Comparison of ENCODE assay signal across 27 cellular contexts in the genomic region with DNA sequence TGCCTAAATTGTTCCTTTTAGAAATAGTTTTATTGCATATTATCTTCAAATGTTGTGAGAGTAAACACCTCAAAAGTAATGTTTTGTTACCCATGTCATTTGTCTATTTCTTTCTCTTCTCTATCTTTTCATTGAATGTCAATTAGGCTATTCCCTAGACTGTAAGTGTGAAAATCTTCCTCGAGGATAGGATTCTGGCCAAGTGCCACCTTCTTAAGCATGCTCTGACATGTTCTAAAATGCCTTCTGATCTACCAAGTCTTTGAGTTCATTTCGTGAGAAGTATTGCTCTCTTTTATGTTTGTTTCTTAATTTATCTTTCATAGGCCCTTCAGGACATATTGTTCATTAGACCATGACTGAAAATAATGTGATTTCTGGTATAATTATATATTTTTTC. TPM values are rescaled to one million over a fixed set of nuclear protein-coding genes. Genes with fewer than 3 reads are reported as not detected.
DNase-seq lines count a peak whose midpoint lies in the region; TF ChIP-seq lines count a peak whose summit lies in the region.
"Had no signal": no experiment of that assay in that cellular context is flagged by ENCODE, and none has a peak within 500 bp of the region (broad histone marks: within the 10 kb centered on the region; RNA-seq: fewer than 3 reads in every experiment).

No MANE protein-coding gene starts in this region.

- H3K4me1 ChIP-seq in A673 (ENCODE audit: insufficient read depth, low read length, poor library complexity, severe bottlenecking), result peaks cover 5% of the 10 kb centered on the region
- H3K4me1 ChIP-seq in Peyer's patch, result no peaks in the 10 kb centered on the region
- H3K4me1 ChIP-seq in testis, result no peaks in the 10 kb centered on the region
- H3K4me1 ChIP-seq: BLaER1, heart right ventricle, lower lobe of right lung, upper lobe of right lung had no signal

- intact Hi-C loops in A673 (cut with micrococcal nuclease; ENCODE audit: unreplicated experiment) (no loop called here), testis (cut with DNase I; ENCODE audit: low total_unique reads) (no loop called here)

- H3K27me3 ChIP-seq in A673 (replicated peaks; ENCODE audit: insufficient read depth, low read depth, low read length, poor library complexity) (no peaks in the 10 kb centered on the region), Peyer's patch (no peaks in the 10 kb centered on the region), testis (no peaks in the 10 kb centered on the region)
- H3K27me3 ChIP-seq: BLaER1, brain microvascular endothelial cell, heart right ventricle, upper lobe of right lung had no signal

- 58 to 68% methylated on average over 2 of the region's 2 CpGs for WGBS in testis, 2 donors

- TF ChIP-seq POLR2A in Peyer's patch (IDR thresholded peaks at IDR 0.05), result no peak
- TF ChIP-seq POLR2A in testis (IDR thresholded peaks at IDR 0.05), result no peak

- BruUV-seq in A673 (replicated peaks; lab: Mats Ljungman, UMichigan), result no TSS peak

- POLR2A ChIA-PET in A673 (lab: Charles Lee; ENCODE audit: low non-redundant PET), result no interaction called here

- no peaks in the 10 kb centered on the region for H3K9me3 ChIP-seq in A673 (ENCODE audit: low read depth, low read length, poor library complexity, severe bottlenecking)
- H3K9me3 ChIP-seq in Peyer's patch, result no peaks in the 10 kb centered on the region
- H3K9me3 ChIP-seq in testis, result no peaks in the 10 kb centered on the region
- H3K9me3 ChIP-seq: BLaER1, lower lobe of right lung, upper lobe of right lung had no signal

- TF ChIP-seq CTCF in A673 (conservative IDR thresholded peaks at IDR 0.05; ENCODE audit: low read depth, low read length) (no peak), cardiac fibroblast (IDR thresholded peaks at IDR 0.05; ENCODE audit: low read depth, low read length) (no peak), Peyer's patch (IDR thresholded peaks at IDR 0.05) (no peak), testis (IDR thresholded peaks at IDR 0.05) (no peak)

- CTCF ChIA-PET in A673 (lab: Charles Lee), result no interaction called here

- H3K4me3 ChIP-seq in A673 (ENCODE audit: low read depth, low read length, poor library complexity, severe bottlenecking), result no peak overlapping the region
- no peak overlapping the region for H3K4me3 ChIP-seq in cardiac fibroblast (replicated peaks in 1 of 2; ENCODE audit: low read depth in 2 of 2, low read length in 2 of 2)
- H3K4me3 ChIP-seq in Peyer's patch, result no peak overlapping the region
- H3K4me3 ChIP-seq in testis, result no peak overlapping the region
- H3K4me3 ChIP-seq: BLaER1, heart right ventricle, lower lobe of right lung, upper lobe of right lung had no signal

- DNase-seq in A673 (ENCODE audit: low spot score), result peak; percentile 48
- peak; percentile 5 for DNase-seq in NCI-H2171 (lab: John Stamatoyannopoulos, UW)
- peak; percentile 9 to 17 for DNase-seq in cardiac fibroblast (ENCODE audit: low read depth in 2 of 2)
- peak; percentile 2 for DNase-seq in kidney tubule cell (ENCODE audit: low spot score)
- no peak for DNase-seq in Peyer's patch
- DNase-seq in NCI-H1436 treated with DMSO at 0.1 percent for 48 hours (lab: John Stamatoyannopoulos, UW), result no peak
- no peak for DNase-seq in testis
- DNase-seq: activated CD8-positive, alpha-beta T cell treated with anti-CD3 and anti-CD28 coated beads for 36 hours; activated naive CD4-positive, alpha-beta T cell treated with anti-CD3 and anti-CD28 coated beads, Interleukin-2, amount 50 U/mL, for 16 hours; brain microvascular endothelial cell; effector CD4-positive, alpha-beta T cell; H7; heart right ventricle; lower lobe of right lung; natural killer cell; NCI-H1092; NCI-H2029; NCI-H345; NCI-H748 treated with DMSO at 0.1 percent for 48 hours; occipital lobe; SHP77 treated with DMSO at 0.1 percent for 48 hours; substantia nigra; T-helper 9 cell; upper lobe of right lung had no signal

- H3K27ac ChIP-seq in A673 (ENCODE audit: low read depth, low read length, poor library complexity, severe bottlenecking) (no peak overlapping the region), Peyer's patch (no peak overlapping the region), testis (no peak overlapping the region)
- H3K27ac ChIP-seq: BLaER1, brain microvascular endothelial cell, heart right ventricle, lower lobe of right lung, upper lobe of right lung had no signal

- H3K36me3 ChIP-seq in A673 (ENCODE audit: insufficient read depth, low read length, poor library complexity, severe bottlenecking), result no peaks in the 10 kb centered on the region
- H3K36me3 ChIP-seq in Peyer's patch, result no peaks in the 10 kb centered on the region
- no peaks in the 10 kb centered on the region for H3K36me3 ChIP-seq in testis (ENCODE audit: low read depth, missing control alignments)
- H3K36me3 ChIP-seq: BLaER1, brain microvascular endothelial cell, heart right ventricle, lower lobe of right lung, upper lobe of right lung had no signal

RNA-seq across cellular contexts. Expression of a gene that starts 44.1 kb away (rescaled TPM):
- total RNA-seq in A673 (2021), result 13.1 and 14.3 TPM in 2 replicates
- 1 to 10 TPM; 1.6 to 7.4 (median 5.5) TPM for total RNA-seq in Peyer's patch
- 1 to 10 TPM in 1 of 2 donors, under 1 TPM in 1; 0.94 to 1.1 TPM for total RNA-seq in testis
- 0.71 TPM for polyA plus RNA-seq in testis (ENCODE audit: insufficient read depth, low read depth, low replicate concordance)
- total RNA-seq: activated CD8-positive, alpha-beta T cell treated with anti-CD3 and anti-CD28 coated beads for 36 hours; activated T-helper 2 cell treated with anti-CD3 and anti-CD28 coated beads, Interferon-gamma antibody, Interleukin-2, Interleukin-4, amounts not matched to agents 10 μg/mL and 5 μg/mL and 100 μg/mL, durations not matched to agents 14 hours and 24 hours and 36 hours; mononuclear cell; natural killer cell had no signal

Comparison
In these comparisons a context has a peak if more than half of its experiments do, and no peak if none do; other contexts are left out.
1. DNase-seq: peak in A673 (single experiment), NCI-H2171 (single experiment), cardiac fibroblast (2 of 2) and kidney tubule cell (single experiment); none in Peyer's patch (0 of 3), NCI-H1436 treated with DMSO at 0.1 percent for 48 hours (single experiment) and testis (single experiment).